8 cellular contexts compared by ENCODE assay signal in the genomic region with DNA sequence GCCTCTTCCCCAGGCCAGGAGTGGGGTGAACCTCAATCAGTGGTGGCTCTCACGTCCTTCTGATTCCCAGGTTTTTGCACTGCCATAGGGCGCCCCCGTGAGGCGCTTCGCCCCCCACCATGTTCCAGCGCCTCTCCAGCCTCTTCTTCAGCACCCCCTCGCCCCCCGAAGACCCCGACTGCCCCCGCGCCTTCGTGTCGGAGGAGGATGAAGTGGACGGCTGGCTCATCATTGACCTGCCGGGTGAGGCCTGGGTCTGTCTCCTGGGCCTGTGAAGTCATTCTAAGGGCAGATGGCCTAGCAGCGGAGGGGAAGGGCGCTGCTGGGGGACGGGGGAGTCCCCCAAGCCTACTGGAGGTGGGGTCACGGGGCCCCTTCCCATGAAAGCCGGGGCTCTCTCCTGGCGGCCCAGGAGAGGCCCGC. TPM values are rescaled to one million over a fixed set of nuclear protein-coding genes. Genes with fewer than 3 reads are reported as not detected.
DNase-seq lines count a peak whose midpoint lies in the region; ATAC-seq and TF ChIP-seq lines count a peak whose summit lies in the region.

No MANE protein-coding gene starts in this region.

- peak; percentile 2 for ATAC-seq in GM18505 (IDR thresholded peaks at IDR 0.05; ENCODE audit: unreplicated experiment)

- H3K4me3 ChIP-seq in ACC112 (ENCODE audit: low read depth, low read length) (peak overlapping the region; percentile 90), HUES64 (ENCODE audit: low read length) (peak overlapping the region; percentile 83), iPS-18a (ENCODE audit: low read length) (peak overlapping the region; percentile 73), skeletal muscle satellite cell (ENCODE audit: low read length) (peak overlapping the region; percentile 82)

- H3K36me3 ChIP-seq in ACC112 (ENCODE audit: insufficient read depth, low read length) (no peaks in the 10 kb centered on the region), HUES64 (ENCODE audit: insufficient read depth, low read length) (no peaks in the 10 kb centered on the region), iPS-18a (ENCODE audit: control insufficient read depth, low read depth, low read length) (no peaks in the 10 kb centered on the region), skeletal muscle satellite cell (ENCODE audit: insufficient read depth, low read length) (peaks cover 19% of the 10 kb centered on the region)

- H2AFZ ChIP-seq in ACC112 (ENCODE audit: low read length, unreplicated experiment) = peak overlapping the region; percentile 26

- peaks cover 28% of the 10 kb centered on the region for H3K4me1 ChIP-seq in ACC112 (ENCODE audit: control insufficient read depth, insufficient read depth, low read length, unreplicated experiment)
- no peaks in the 10 kb centered on the region for H3K4me1 ChIP-seq in HUES64 (ENCODE audit: insufficient read depth, low read length)
- H3K4me1 ChIP-seq in iPS-18a (ENCODE audit: control insufficient read depth, low read depth, low read length) = peaks cover 7% of the 10 kb centered on the region
- peaks cover 36% of the 10 kb centered on the region for H3K4me1 ChIP-seq in skeletal muscle satellite cell (ENCODE audit: control insufficient read depth, insufficient read depth, low read length)

- DNase-seq in SW480 (ENCODE audit: low spot score) (peak; percentile 66), astrocyte of the hippocampus (ENCODE audit: low read depth, low spot score) (peak; percentile 61), cortex of kidney (lab: John Stamatoyannopoulos, UW) (no peak)

- H3K27me3 ChIP-seq in ACC112 (ENCODE audit: insufficient read depth, low read length) (no peaks in the 10 kb centered on the region), HUES64 (ENCODE audit: insufficient read depth, low read length) (peaks cover 32% of the 10 kb centered on the region), iPS-18a (ENCODE audit: control insufficient read depth, insufficient read depth, low read length) (peaks cover 52% of the 10 kb centered on the region), skeletal muscle satellite cell (ENCODE audit: control insufficient read depth, insufficient read depth, low read length) (no peaks in the 10 kb centered on the region)

- WGBS in HUES64 = 3% methylated on average over 21 of the region's 22 CpGs

- TF ChIP-seq POLR2A in GM18505 (IDR thresholded peaks at IDR 0.05; ENCODE audit: borderline replicate concordance, extremely low read depth, insufficient read depth, insufficient read length) = no peak

- H3K9ac ChIP-seq in HUES64 (ENCODE audit: low read depth, low read length) (no peak overlapping the region), iPS-18a (ENCODE audit: low read length) (peak overlapping the region; percentile 24), skeletal muscle satellite cell (ENCODE audit: low read depth, low read length) (peak overlapping the region; percentile 83)

- peak overlapping the region; percentile 93 for H3K4me2 ChIP-seq in skeletal muscle satellite cell (ENCODE audit: low read length)

- H3K27ac ChIP-seq in ACC112 (ENCODE audit: low read depth, low read length) = peak overlapping the region; percentile 26; the same call in 1 of the 2 replicates
- H3K27ac ChIP-seq in HUES64 (ENCODE audit: low read depth, low read length) = no peak overlapping the region
- H3K27ac ChIP-seq in iPS-18a (ENCODE audit: low read length) = no peak overlapping the region

- H3K79me2 ChIP-seq in ACC112 (ENCODE audit: control insufficient read depth, insufficient read depth, low read length, unreplicated experiment) = no peaks in the 10 kb centered on the region

- H3K9me3 ChIP-seq in HUES64 (ENCODE audit: insufficient read depth, low read depth, low read length) (no peaks in the 10 kb centered on the region), iPS-18a (ENCODE audit: control insufficient read depth, low read depth, low read length) (no peaks in the 10 kb centered on the region), skeletal muscle satellite cell (replicated peaks; ENCODE audit: low read length) (no peaks in the 10 kb centered on the region)

RNA-seq across cellular contexts. Expression of gene TP53INP2, which starts 4.5 kb away (rescaled TPM):
- polyA plus RNA-seq in HUES64 (2013, experiment 1 of 2) = 4.1 TPM
- polyA plus RNA-seq in HUES64 (2013, experiment 2 of 2) = 4.4 TPM
- total RNA-seq in skeletal muscle satellite cell (2012; rRNA removed) = 2.0 TPM in 2 replicates

RNA-seq across cellular contexts. Expression of gene PIGU, which starts 31.7 kb away (rescaled TPM):
- 30.6 TPM for polyA plus RNA-seq in HUES64 (2013, experiment 1 of 2)
- polyA plus RNA-seq in HUES64 (2013, experiment 2 of 2) = 36.8 TPM
- total RNA-seq in skeletal muscle satellite cell (2012; rRNA removed) = 10.6 and 11.8 TPM in 2 replicates
